18 cellular contexts compared by ENCODE assay signal in the genomic region with DNA sequence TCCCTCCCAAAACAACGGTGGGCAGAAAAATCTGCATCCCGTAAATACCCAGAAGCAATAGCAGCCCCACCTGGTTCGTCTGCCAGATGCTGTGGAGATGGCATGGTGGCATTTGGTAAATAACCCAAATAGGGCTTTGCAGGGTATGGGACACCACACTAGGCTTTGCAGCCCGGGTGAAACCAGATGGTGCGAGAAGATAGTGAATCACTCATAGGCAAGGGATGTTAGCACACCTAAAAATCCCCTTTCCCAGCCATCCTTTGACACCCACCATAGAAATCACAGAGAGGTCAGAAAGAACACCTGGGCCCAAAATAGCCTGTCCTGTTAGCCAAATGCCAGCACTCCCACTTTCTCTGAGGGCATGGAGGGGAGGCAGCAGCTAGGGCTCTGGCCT. TPM values are rescaled to one million over a fixed set of nuclear protein-coding genes. Genes with fewer than 3 reads are reported as not detected.
DNase-seq lines count a peak whose midpoint lies in the region; ATAC-seq, FAIRE-seq and TF ChIP-seq lines count a peak whose summit lies in the region.
"Had no signal": no experiment of that assay in that cellular context is flagged by ENCODE, and none has a peak within 500 bp of the region (broad histone marks: within the 10 kb centered on the region; RNA-seq: fewer than 3 reads in every experiment).

No MANE protein-coding gene starts in this region.

- peak overlapping the region; percentile 60 for H3K4me3 Mint-ChIP-seq in memory B cell
- H3K4me3 Mint-ChIP-seq: central memory CD8-positive, alpha-beta T cell; WTC11 had no signal

- TF ChIP-seq CTCF in D721Med (IDR thresholded peaks at IDR 0.05; ENCODE audit: insufficient read depth, missing control alignments), result no peak

- no peaks in the 10 kb centered on the region for H3K9me3 Mint-ChIP-seq in memory B cell
- H3K9me3 Mint-ChIP-seq: central memory CD8-positive, alpha-beta T cell; WTC11 had no signal

- peaks cover 75% of the 10 kb centered on the region for H3K4me1 Mint-ChIP-seq in memory B cell
- H3K4me1 Mint-ChIP-seq: central memory CD8-positive, alpha-beta T cell had no signal

- H4K20me1 ChIP-seq in BLaER1 treated with 17β-estradiol and CSF1 and Interleukin-3, amounts not matched to agents 10 nM and 100 nM, result peaks cover 0 to 86% (median 52%) of the 10 kb centered on the region in 11 experiments; a peak in 15 of 22 replicates
- H4K20me1 ChIP-seq in Karpas-422 (ENCODE audit: insufficient read depth, low read depth, low read length), result peaks cover 16% of the 10 kb centered on the region

- H3K9me3 ChIP-seq in BLaER1 treated with 17β-estradiol and CSF1 and Interleukin-3, amounts not matched to agents 10 nM and 100 nM (replicated peaks in 1 of 11), result no peaks in the 10 kb centered on the region
- H3K9me3 ChIP-seq in Karpas-422 (ENCODE audit: low read length), result no peaks in the 10 kb centered on the region

- H3K36me3 ChIP-seq in BLaER1 treated with 17β-estradiol and CSF1 and Interleukin-3, amounts not matched to agents 10 nM and 100 nM, result peaks cover 0 to 88% (median 73%) of the 10 kb centered on the region in 11 experiments; a peak in 15 of 22 replicates
- H3K36me3 ChIP-seq in Karpas-422 (ENCODE audit: insufficient read depth, low read length), result peaks cover 31% of the 10 kb centered on the region

- peaks cover 97% of the 10 kb centered on the region for H3K79me2 ChIP-seq in Karpas-422 (ENCODE audit: low read length)

- H3K9ac ChIP-seq in BLaER1 treated with 17β-estradiol and CSF1 and Interleukin-3, amounts not matched to agents 10 nM and 100 nM, result peak overlapping the region in 4 of 11 experiments; percentile 34 to 56 (median 42); a peak in 5 of 22 replicates
- H3K9ac ChIP-seq in Karpas-422 (ENCODE audit: low read length), result peak overlapping the region; percentile 2; the same call in 1 of the 2 replicates

- H3K27me3 ChIP-seq in BLaER1 treated with 17β-estradiol and CSF1 and Interleukin-3, amounts not matched to agents 10 nM and 100 nM, result no peaks in the 10 kb centered on the region
- H3K27me3 ChIP-seq in Karpas-422 (ENCODE audit: low read length), result no peaks in the 10 kb centered on the region

- H3K27ac Mint-ChIP-seq in memory B cell, result peak overlapping the region; percentile 86

- H3K9me2 ChIP-seq in Karpas-422 (replicated peaks; ENCODE audit: insufficient read depth, low read length), result no peaks in the 10 kb centered on the region

- ATAC-seq in GM18907 (IDR thresholded peaks at IDR 0.05; ENCODE audit: unreplicated experiment) (peak; percentile 53), memory B cell (ENCODE audit: low read depth) (peak; percentile 23)
- ATAC-seq: WTC11 had no signal

- H3K4me2 ChIP-seq in BLaER1 treated with 17β-estradiol and CSF1 and Interleukin-3, amounts not matched to agents 10 nM and 100 nM, result peak overlapping the region in 8 of 11 experiments; percentile 6 to 69 (median 51); a peak in 12 of 22 replicates
- H3K4me2 ChIP-seq in Karpas-422 (ENCODE audit: low read depth, low read length, poor library complexity, severe bottlenecking), result no peak overlapping the region

- no peak for DNase-seq in Karpas-422
- no peak for DNase-seq in memory B cell (ENCODE audit: low spot score in 2 of 2)
- DNase-seq in A172 (ENCODE audit: low spot score), result no peak
- no peak for DNase-seq in CD1c-positive myeloid dendritic cell (ENCODE audit: extremely low spot score)
- DNase-seq in NCI-H1092 treated with DMSO at 0.1 percent for 48 hours (lab: John Stamatoyannopoulos, UW), result no peak
- DNase-seq in D721Med (ENCODE audit: insufficient read length, low spot score), result no peak
- DNase-seq: AML-193; effector memory CD4-positive, alpha-beta T cell; GF-D8; kidney; NCI-H1930; NCI-H446 treated with DMSO at 0.1 percent for 48 hours; T-helper 2 cell had no signal

- peaks cover 26% of the 10 kb centered on the region for H3K36me3 Mint-ChIP-seq in memory B cell

- peak overlapping the region in 8 of 11 experiments; percentile 7 to 72 (median 40); a peak in 12 of 22 replicates for H3K27ac ChIP-seq in BLaER1 treated with 17β-estradiol and CSF1 and Interleukin-3, amounts not matched to agents 10 nM and 100 nM
- H3K27ac ChIP-seq in Karpas-422 (ENCODE audit: low read length), result peak overlapping the region; percentile 1; the same call in 1 of the 2 replicates

- no peak for FAIRE-seq in D721Med (lab: Jason Lieb, UNC)
- FAIRE-seq: kidney had no signal

- H3K4me3 ChIP-seq in BLaER1 treated with 17β-estradiol and CSF1 and Interleukin-3, amounts not matched to agents 10 nM and 100 nM, result no peak overlapping the region
- no peak overlapping the region for H3K4me3 ChIP-seq in Karpas-422 (ENCODE audit: low read length)

- no peaks in the 10 kb centered on the region for H3K27me3 Mint-ChIP-seq in memory B cell

- no peak overlapping the region for H2AFZ ChIP-seq in Karpas-422 (ENCODE audit: low read length)

- H3K4me1 ChIP-seq in BLaER1 treated with 17β-estradiol and CSF1 and Interleukin-3, amounts not matched to agents 10 nM and 100 nM, result peaks cover 30 to 79% (median 66%) of the 10 kb centered on the region in 10 experiments
- peaks cover 89% of the 10 kb centered on the region for H3K4me1 ChIP-seq in Karpas-422 (ENCODE audit: low read length)

RNA-seq across cellular contexts. Expression of gene BCL11A, which starts 47.6 kb away (rescaled TPM):
- 159 and 190 TPM in 2 replicates for total RNA-seq in Karpas-422 (2014; rRNA removed; shearing (Covaris generic); ENCODE audit: low replicate concordance)
- not detected in 2 replicates for total RNA-seq in A172 (2014; rRNA removed; shearing (Covaris generic))
- total RNA-seq: M059J had no signal

Comparison
In these comparisons a context has a peak if more than half of its experiments do, and no peak if none do; other contexts are left out.
1. RNA of gene BCL11A, which starts 47.6 kb away (total RNA-seq): 159 to 190 TPM in Karpas-422; not detected in A172; every median in the first group is over 100 times any median in the second.